Comparison of ENCODE assay signal across 1 cellular context in genomic region chrX:152601848-152602616, GRCh38.
TF ChIP-seq lines count a peak whose summit lies in the region.

No MANE protein-coding gene starts in this region.

TF ChIP-seq in GM12878, 131 proteins besides CTCF, POLR2A, EP300 and RAD21 (continued from another document):
- TF ChIP-seq ZNF687 (IDR thresholded peaks at IDR 0.05) (no peak), SUZ12 (IDR thresholded peaks at IDR 0.05; ENCODE audit: unreplicated experiment) (no peak), MTA2 (IDR thresholded peaks at IDR 0.05; ENCODE audit: low read depth) (no peak), LARP7 (IDR thresholded peaks at IDR 0.05) (no peak), SIN3A (IDR thresholded peaks at IDR 0.05; ENCODE audit: low read depth, low read length) (no peak), CREB1 (IDR thresholded peaks at IDR 0.05; ENCODE audit: low read depth) (no peak), ASH2L (IDR thresholded peaks at IDR 0.05; ENCODE audit: borderline replicate concordance, low read depth) (no peak), WRNIP1 (IDR thresholded peaks at IDR 0.05; ENCODE audit: borderline replicate concordance, low read depth, low read length) (no peak), E2F8 (IDR thresholded peaks at IDR 0.05; ENCODE audit: low read depth, partially characterized antibody) (no peak)
